2 cellular contexts compared by ENCODE assay signal in the genomic region with DNA sequence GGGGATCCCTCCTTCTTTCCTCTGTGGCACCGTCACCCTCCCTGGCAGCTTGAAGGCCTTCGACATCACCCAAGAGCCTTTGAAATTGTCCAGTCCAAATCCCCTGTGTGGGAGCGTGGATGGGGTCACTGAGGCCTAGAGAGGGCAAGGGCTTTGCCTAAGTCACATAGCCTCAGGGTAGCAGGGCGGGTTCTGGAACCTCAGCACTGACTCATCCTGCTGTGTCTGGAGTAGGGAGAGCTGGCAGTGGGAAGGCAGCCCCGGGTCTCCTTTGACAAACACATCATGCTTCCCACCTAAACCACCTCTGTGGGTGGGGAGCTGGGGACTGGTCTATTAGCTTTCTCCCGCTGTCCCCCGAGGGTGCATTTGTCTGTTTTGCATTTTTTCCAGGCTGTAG.
TF ChIP-seq lines count a peak whose summit lies in the region.

No MANE protein-coding gene starts in this region.

TF ChIP-seq in IMR-90, 13 proteins besides CTCF, POLR2A, EP300 and RAD21:
- TF ChIP-seq MAZ (IDR thresholded peaks at IDR 0.05; ENCODE audit: borderline replicate concordance, low read depth, low read length) (no peak), FOS (IDR thresholded peaks at IDR 0.05; ENCODE audit: low read depth, low read length) (no peak)

TF ChIP-seq in K562, 482 proteins besides CTCF, POLR2A, EP300 and RAD21:
- TF ChIP-seq ZNF717 (CRISPR knock-in tag; IDR thresholded peaks at IDR 0.05) (no peak), NFXL1 (CRISPR knock-in tag; IDR thresholded peaks at IDR 0.05) (no peak), NFYB (IDR thresholded peaks at IDR 0.05; ENCODE audit: extremely low read depth, insufficient read length) (no peak), ZNF282 (CRISPR knock-in tag; IDR thresholded peaks at IDR 0.05) (no peak), ZNF76 (CRISPR knock-in tag; IDR thresholded peaks at IDR 0.05; ENCODE audit: borderline replicate concordance) (no peak)
TF ChIP-seq in K562: peak in this region for 0.
